Comparison of ENCODE assay signal across 1 cellular context in the genomic region with DNA sequence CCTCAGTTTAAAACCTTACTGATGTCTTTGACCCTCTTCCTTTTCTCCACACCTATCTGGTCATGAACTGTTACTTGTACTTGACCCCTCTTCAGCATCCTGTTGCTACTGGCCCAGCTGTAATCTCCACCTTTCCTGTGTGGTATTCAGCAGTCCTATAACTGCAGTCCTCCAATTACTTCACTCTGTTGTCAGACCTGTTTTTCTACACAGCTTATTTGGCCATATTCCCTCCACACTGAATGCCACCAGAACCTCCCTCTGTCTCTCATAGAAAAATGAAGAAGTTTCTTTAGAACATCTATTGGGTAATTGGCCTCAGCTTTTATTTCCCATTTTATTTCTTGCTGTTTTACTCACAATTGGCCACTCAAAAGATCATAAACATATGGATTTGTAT.
TF ChIP-seq lines count a peak whose summit lies in the region.

No MANE protein-coding gene starts in this region.

TF ChIP-seq in GM23338, 12 proteins besides CTCF, POLR2A, EP300 and RAD21 (continued from another document):
- TF ChIP-seq, protein P1, sequence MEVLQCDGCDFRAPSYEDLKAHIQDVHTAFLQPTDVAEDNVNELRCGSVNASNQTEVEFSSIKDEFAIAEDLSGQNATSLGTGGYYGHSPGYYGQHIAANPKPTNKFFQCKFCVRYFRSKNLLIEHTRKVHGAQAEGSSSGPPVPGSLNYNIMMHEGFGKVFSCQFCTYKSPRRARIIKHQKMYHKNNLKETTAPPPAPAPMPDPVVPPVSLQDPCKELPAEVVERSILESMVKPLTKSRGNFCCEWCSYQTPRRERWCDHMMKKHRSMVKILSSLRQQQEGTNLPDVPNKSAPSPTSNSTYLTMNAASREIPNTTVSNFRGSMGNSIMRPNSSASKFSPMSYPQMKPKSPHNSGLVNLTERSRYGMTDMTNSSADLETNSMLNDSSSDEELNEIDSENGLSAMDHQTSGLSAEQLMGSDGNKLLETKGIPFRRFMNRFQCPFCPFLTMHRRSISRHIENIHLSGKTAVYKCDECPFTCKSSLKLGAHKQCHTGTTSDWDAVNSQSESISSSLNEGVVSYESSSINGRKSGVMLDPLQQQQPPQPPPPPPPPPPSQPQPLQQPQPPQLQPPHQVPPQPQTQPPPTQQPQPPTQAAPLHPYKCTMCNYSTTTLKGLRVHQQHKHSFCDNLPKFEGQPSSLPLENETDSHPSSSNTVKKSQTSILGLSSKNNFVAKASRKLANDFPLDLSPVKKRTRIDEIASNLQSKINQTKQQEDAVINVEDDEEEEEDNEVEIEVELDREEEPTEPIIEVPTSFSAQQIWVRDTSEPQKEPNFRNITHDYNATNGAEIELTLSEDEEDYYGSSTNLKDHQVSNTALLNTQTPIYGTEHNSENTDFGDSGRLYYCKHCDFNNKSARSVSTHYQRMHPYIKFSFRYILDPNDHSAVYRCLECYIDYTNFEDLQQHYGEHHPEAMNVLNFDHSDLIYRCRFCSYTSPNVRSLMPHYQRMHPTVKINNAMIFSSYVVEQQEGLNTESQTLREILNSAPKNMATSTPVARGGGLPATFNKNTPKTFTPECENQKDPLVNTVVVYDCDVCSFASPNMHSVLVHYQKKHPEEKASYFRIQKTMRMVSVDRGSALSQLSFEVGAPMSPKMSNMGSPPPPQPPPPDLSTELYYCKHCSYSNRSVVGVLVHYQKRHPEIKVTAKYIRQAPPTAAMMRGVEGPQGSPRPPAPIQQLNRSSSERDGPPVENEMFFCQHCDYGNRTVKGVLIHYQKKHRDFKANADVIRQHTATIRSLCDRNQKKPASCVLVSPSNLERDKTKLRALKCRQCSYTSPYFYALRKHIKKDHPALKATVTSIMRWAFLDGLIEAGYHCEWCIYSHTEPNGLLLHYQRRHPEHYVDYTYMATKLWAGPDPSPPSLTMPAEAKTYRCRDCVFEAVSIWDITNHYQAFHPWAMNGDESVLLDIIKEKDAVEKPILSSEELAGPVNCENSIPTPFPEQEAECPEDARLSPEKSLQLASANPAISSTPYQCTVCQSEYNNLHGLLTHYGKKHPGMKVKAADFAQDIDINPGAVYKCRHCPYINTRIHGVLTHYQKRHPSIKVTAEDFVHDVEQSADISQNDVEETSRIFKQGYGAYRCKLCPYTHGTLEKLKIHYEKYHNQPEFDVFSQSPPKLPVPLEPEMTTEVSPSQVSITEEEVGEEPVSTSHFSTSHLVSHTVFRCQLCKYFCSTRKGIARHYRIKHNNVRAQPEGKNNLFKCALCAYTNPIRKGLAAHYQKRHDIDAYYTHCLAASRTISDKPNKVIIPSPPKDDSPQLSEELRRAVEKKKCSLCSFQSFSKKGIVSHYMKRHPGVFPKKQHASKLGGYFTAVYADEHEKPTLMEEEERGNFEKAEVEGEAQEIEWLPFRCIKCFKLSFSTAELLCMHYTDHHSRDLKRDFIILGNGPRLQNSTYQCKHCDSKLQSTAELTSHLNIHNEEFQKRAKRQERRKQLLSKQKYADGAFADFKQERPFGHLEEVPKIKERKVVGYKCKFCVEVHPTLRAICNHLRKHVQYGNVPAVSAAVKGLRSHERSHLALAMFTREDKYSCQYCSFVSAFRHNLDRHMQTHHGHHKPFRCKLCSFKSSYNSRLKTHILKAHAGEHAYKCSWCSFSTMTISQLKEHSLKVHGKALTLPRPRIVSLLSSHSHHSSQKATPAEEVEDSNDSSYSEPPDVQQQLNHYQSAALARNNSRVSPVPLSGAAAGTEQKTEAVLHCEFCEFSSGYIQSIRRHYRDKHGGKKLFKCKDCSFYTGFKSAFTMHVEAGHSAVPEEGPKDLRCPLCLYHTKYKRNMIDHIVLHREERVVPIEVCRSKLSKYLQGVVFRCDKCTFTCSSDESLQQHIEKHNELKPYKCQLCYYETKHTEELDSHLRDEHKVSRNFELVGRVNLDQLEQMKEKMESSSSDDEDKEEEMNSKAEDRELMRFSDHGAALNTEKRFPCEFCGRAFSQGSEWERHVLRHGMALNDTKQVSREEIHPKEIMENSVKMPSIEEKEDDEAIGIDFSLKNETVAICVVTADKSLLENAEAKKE (CRISPR knock-in tag; IDR thresholded peaks at IDR 0.05), result no peak
- TF ChIP-seq CREB1 (CRISPR knock-in tag; IDR thresholded peaks at IDR 0.05; ENCODE audit: low read depth), result no peak
